Comparison of ENCODE assay signal across 27 cellular contexts in the genomic region with DNA sequence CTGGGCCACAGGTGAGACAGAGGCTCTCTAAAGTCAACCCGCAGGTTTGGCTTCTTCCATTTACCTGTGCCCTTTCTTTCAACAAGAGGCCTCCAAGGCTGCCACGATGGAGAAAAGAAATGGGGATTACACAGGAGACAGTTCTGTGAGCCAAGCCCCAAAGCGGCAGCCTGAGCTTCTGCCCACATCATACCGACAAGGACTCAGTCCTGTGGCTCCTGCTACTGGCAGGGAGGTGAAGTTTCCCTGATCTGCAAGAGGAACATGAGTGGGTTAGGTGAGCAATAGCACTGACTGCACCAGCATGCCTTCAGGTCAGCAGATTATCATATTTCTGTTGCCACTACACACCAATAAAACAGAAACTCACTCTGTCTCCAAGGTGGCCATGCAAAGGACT.
"Had no signal": no experiment of that assay in that cellular context is flagged by ENCODE, and none has a peak within 500 bp of the region (broad histone marks: within the 10 kb centered on the region; RNA-seq: fewer than 3 reads in every experiment).

No MANE protein-coding gene starts in this region.

- H3K36me3 Mint-ChIP-seq: activated naive CD8-positive, alpha-beta T cell treated with anti-CD3 and anti-CD28 coated beads, Interleukin-2, amount 10 ng/mL, durations not matched to agents 7 days and 5 days had no signal

- ATAC-seq: activated CD8-positive, alpha-beta T cell treated with anti-CD3 and anti-CD28 coated beads, Interleukin-2, amount 10 ng/mL, durations not matched to agents 7 days and 5 days; PC-3; WTC11 had no signal

- DNase-seq: activated CD4-positive, alpha-beta T cell treated with anti-CD3 and anti-CD28 coated beads for 48 hours; activated CD4-positive, alpha-beta T cell treated with anti-CD3 and anti-CD28 coated beads, Interleukin-2, amount 50 U/mL, for 4 hours; activated CD4-positive, CD25-positive, alpha-beta regulatory T cell treated with anti-CD3 and anti-CD28 coated beads, Interleukin-2, amount 50 U/mL, for 72 hours; activated CD8-positive, alpha-beta memory T cell treated with anti-CD3 and anti-CD28 coated beads, Interleukin-2, amount 50 U/mL, for 48 hours; activated CD8-positive, alpha-beta T cell treated with anti-CD3 and anti-CD28 coated beads, Interleukin-2, amount 10 ng/mL, durations not matched to agents 7 days and 5 days; activated naive CD4-positive, alpha-beta T cell treated with anti-CD3 and anti-CD28 coated beads, Interleukin-2, amount 50 U/mL, for 16 hours; activated naive CD8-positive, alpha-beta T cell treated with anti-CD3 and anti-CD28 coated beads, Interleukin-2, amount 10 ng/mL, durations not matched to agents 7 days and 5 days; activated T-cell treated with anti-CD3 and anti-CD28 coated beads, Interleukin-2, amount 50 U/mL, for 1 hour; adrenal gland; anterior cingulate cortex; caudate nucleus; KBM-7; NCI-H1105; NCI-H1436; NCI-H1694 treated with DMSO at 0.1 percent for 48 hours; NCI-H2029 treated with DMSO at 0.1 percent for 48 hours; NCI-H345; NCI-H510A; NCI-H526 treated with DMSO at 0.1 percent for 48 hours; NCI-H82; PC-3; SHP77 had no signal

- H3K36me3 ChIP-seq: adrenal gland, breast epithelium, SJSA1 had no signal

- H3K27me3 Mint-ChIP-seq: activated naive CD8-positive, alpha-beta T cell treated with anti-CD3 and anti-CD28 coated beads, Interleukin-2, amount 10 ng/mL, durations not matched to agents 7 days and 5 days had no signal

- H3K4me3 ChIP-seq: adrenal gland, breast epithelium, SJSA1 had no signal

- FAIRE-seq: RCC 7860 had no signal

- H3K27ac Mint-ChIP-seq: activated CD8-positive, alpha-beta T cell treated with anti-CD3 and anti-CD28 coated beads, Interleukin-2, amount 10 ng/mL, durations not matched to agents 7 days and 5 days; activated naive CD8-positive, alpha-beta T cell treated with anti-CD3 and anti-CD28 coated beads, Interleukin-2, amount 10 ng/mL, durations not matched to agents 7 days and 5 days; T-helper 1 cell treated with Interleukin-12 subunit alpha and Interleukin-12 subunit beta and Interleukin-4 antibody, amounts not matched to agents 30 μg/mL and 1 μg/mL, for 36 hours; WTC11 had no signal

- H3K4me3 Mint-ChIP-seq: activated CD8-positive, alpha-beta T cell treated with anti-CD3 and anti-CD28 coated beads, Interleukin-2, amount 10 ng/mL, durations not matched to agents 7 days and 5 days; activated naive CD8-positive, alpha-beta T cell treated with anti-CD3 and anti-CD28 coated beads, Interleukin-2, amount 10 ng/mL, durations not matched to agents 7 days and 5 days; T-helper 1 cell treated with Interleukin-12 subunit alpha and Interleukin-12 subunit beta and Interleukin-4 antibody, amounts not matched to agents 30 μg/mL and 1 μg/mL, for 36 hours; WTC11 had no signal

- H3K9me3 ChIP-seq: adrenal gland, SJSA1 had no signal

- H3K4me1 Mint-ChIP-seq: activated naive CD8-positive, alpha-beta T cell treated with anti-CD3 and anti-CD28 coated beads, Interleukin-2, amount 10 ng/mL, durations not matched to agents 7 days and 5 days; WTC11 had no signal

- H3K27me3 ChIP-seq: adrenal gland, breast epithelium, SJSA1 had no signal

- H3K27ac ChIP-seq: adrenal gland, breast epithelium, SJSA1 had no signal

- H3K4me1 ChIP-seq: adrenal gland, breast epithelium, SJSA1 had no signal
